7 cellular contexts compared by ENCODE assay signal in the genomic region with DNA sequence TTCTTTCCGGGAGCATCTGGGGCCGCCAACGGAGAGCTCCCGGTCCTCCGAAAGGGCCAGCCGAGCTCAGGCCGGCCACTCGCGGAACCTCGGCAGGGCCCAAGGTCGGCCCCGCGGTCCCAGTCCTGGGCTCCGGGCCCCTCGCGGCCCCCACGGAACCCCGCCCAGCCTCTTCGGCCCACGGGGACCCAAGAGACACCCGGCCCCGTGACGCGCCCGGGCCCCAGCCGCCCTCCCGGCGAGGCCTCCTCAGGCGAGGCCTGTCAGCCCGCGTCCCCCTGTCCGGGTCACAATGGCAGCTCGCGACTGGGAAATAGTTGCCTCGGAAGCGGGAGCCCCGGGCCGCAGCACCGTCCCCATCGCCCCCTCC. TPM values are rescaled to one million over a fixed set of nuclear protein-coding genes. Genes with fewer than 3 reads are reported as not detected.
DNase-seq lines count a peak whose midpoint lies in the region; ATAC-seq and TF ChIP-seq lines count a peak whose summit lies in the region.
"Not testable (repeated sequence)": the region's sequence is repeated elsewhere in the genome, so short reads cannot be mapped to it uniquely, and the experiment has no call there.

No MANE protein-coding gene starts in this region.

- H3K9me3 ChIP-seq in iPS-20b (ENCODE audit: insufficient read depth, low read depth, low read length); parathyroid adenoma (ENCODE audit: control insufficient read depth, low read length): not testable (repeated sequence)

- peak overlapping the region; percentile 64 for H3K4me2 ChIP-seq in parathyroid adenoma (ENCODE audit: low read length)

- DNase-seq in HL-60 (ENCODE audit: low read depth in 1 of 2, low spot score in 1 of 2); activated CD4-positive, alpha-beta memory T cell treated with anti-CD3 and anti-CD28 coated beads for 36 hours; coronary artery (ENCODE audit: low spot score): not testable (repeated sequence)

- H3K27ac Mint-ChIP-seq in activated CD4-positive, alpha-beta memory T cell treated with anti-CD3 and anti-CD28 coated beads for 36 hours = not testable (repeated sequence)

- H3K27ac ChIP-seq in HL-60 (replicated peaks) (peak overlapping the region; percentile 76; the same call in 1 of the 2 replicates), coronary artery (peak overlapping the region; percentile 87 to 97), parathyroid adenoma (peak overlapping the region; percentile 83)
- H3K27ac ChIP-seq in iPS-20b (ENCODE audit: low read length) = not testable (repeated sequence)

- H3K27me3 ChIP-seq in HL-60 (ENCODE audit: insufficient read depth, poor library complexity, severe bottlenecking); iPS-20b (ENCODE audit: insufficient read depth, low read length); parathyroid adenoma (ENCODE audit: control insufficient read depth, insufficient read depth, low read length): not testable (repeated sequence)

- intact Hi-C loops in activated CD4-positive, alpha-beta memory T cell treated with anti-CD3 and anti-CD28 coated beads for 36 hours (cut with micrococcal nuclease) = not testable (repeated sequence)

- not testable (repeated sequence) for H3K4me1 Mint-ChIP-seq in activated CD4-positive, alpha-beta memory T cell treated with anti-CD3 and anti-CD28 coated beads for 36 hours (ENCODE audit: low read depth)

- not testable (repeated sequence) for H3K36me3 Mint-ChIP-seq in activated CD4-positive, alpha-beta memory T cell treated with anti-CD3 and anti-CD28 coated beads for 36 hours

- TF ChIP-seq CTCF in HL-60 (IDR thresholded peaks at IDR 0.05; ENCODE audit: insufficient read depth, low read length); coronary artery (IDR thresholded peaks at IDR 0.05); parathyroid adenoma (IDR thresholded peaks at IDR 0.05): not testable (repeated sequence)

- not testable (repeated sequence) for H3K9me3 Mint-ChIP-seq in activated CD4-positive, alpha-beta memory T cell treated with anti-CD3 and anti-CD28 coated beads for 36 hours

- H3K79me2 ChIP-seq in parathyroid adenoma = peaks cover 12% of the 10 kb centered on the region

- H2AFZ ChIP-seq in parathyroid adenoma = peak overlapping the region; percentile 68

- POLR2A ChIA-PET in activated CD4-positive, alpha-beta memory T cell treated with anti-CD3 and anti-CD28 coated beads for 36 hours (lab: Charles Lee) = not testable (repeated sequence)

- H3K4me3 ChIP-seq in HL-60 (replicated peaks; ENCODE audit: insufficient read depth, low read length) (peak overlapping the region; percentile 63), coronary artery (peak overlapping the region; percentile 94), iPS-20b (ENCODE audit: low read length) (peak overlapping the region; percentile 90), parathyroid adenoma (ENCODE audit: low read depth, low read length) (peak overlapping the region; percentile 68)

- H3K27me3 Mint-ChIP-seq in activated CD4-positive, alpha-beta memory T cell treated with anti-CD3 and anti-CD28 coated beads for 36 hours = not testable (repeated sequence)

- H3K9ac ChIP-seq in iPS-20b (ENCODE audit: low read depth, low read length) = peak overlapping the region; percentile 65; the same call in 1 of the 2 replicates
- H3K9ac ChIP-seq in parathyroid adenoma = peak overlapping the region; percentile 13

- not testable (repeated sequence) for H3K4me1 ChIP-seq in iPS-20b (ENCODE audit: insufficient read depth, low read length); parathyroid adenoma

- CTCF ChIA-PET in activated CD4-positive, alpha-beta memory T cell treated with anti-CD3 and anti-CD28 coated beads for 36 hours (lab: Charles Lee) = not testable (repeated sequence)

- H3K36me3 ChIP-seq in iPS-20b (ENCODE audit: insufficient read depth, low read depth, low read length); parathyroid adenoma (ENCODE audit: control insufficient read depth, insufficient read depth, low read length): not testable (repeated sequence)

- peak overlapping the region; percentile 81 for H3K4me3 Mint-ChIP-seq in activated CD4-positive, alpha-beta memory T cell treated with anti-CD3 and anti-CD28 coated beads for 36 hours

- ATAC-seq in GM18870 (IDR thresholded peaks at IDR 0.05; ENCODE audit: unreplicated experiment) (peak; percentile 7), HG02610 (IDR thresholded peaks at IDR 0.05; ENCODE audit: unreplicated experiment) (peak; percentile 23)

RNA-seq across cellular contexts. Expression of a gene that starts 48.8 kb away (rescaled TPM):
- 10 to 100 TPM; 13.9 to 15.7 TPM for total RNA-seq in activated CD4-positive, alpha-beta memory T cell treated with anti-CD3 and anti-CD28 coated beads for 36 hours
